8 cellular contexts compared by ENCODE assay signal in the genomic region with DNA sequence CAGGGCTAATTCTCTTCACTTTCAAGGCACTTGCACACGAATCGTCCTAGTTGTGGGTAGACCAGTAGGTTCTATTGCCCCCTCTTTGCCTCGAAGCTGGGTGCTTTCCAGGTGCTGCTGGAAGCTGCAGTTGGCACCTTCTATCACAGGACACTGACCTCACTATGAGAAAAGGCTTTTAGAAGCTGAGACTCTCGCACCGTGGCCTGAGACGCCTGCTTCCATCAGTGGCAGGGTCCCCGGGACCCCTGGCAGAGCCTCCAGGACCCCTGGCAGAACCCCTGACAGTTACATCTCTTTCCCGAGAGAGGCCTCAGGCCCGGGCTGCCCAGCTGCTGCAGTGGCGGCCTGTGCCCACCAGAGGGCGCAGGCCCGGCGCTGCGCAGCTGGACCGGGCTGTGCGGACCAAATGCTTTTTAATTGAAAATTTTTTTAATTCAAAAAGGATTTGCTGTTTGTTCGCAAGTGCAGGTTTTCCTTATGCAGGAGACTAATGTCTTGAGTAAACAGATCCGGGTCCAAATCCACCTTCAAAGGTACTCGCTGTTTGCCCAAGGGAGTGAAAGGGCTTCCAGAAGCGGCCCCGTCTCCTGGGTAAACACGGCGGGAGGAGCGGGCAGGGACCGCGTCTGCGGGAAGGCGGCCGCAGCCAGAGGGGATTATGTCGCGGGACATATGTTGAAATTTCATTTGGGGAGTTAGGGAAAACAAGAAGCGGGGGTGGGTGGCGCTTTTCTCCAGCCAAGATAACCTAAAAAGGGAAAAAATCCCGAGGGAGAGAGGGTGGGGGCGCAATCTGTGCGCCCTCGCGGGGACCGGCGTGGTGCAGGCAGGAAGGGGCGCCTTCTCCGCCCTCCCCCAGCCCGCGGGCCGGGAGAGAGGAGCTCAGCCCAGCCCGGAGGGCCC.
DNase-seq lines count a peak whose midpoint lies in the region; TF ChIP-seq lines count a peak whose summit lies in the region.

No MANE protein-coding gene starts in this region.

- H3K9me3 Mint-ChIP-seq in activated naive CD4-positive, alpha-beta T cell treated with anti-CD3 and anti-CD28 coated beads for 36 hours: no peaks in the 10 kb centered on the region
- H3K9me3 Mint-ChIP-seq in glutamatergic neuron (ENCODE audit: unreplicated experiment): no peaks in the 10 kb centered on the region

- peaks cover 38 to 60% (median 46%) of the 10 kb centered on the region in 10 experiments for H3K4me1 ChIP-seq in BLaER1 treated with 17β-estradiol and CSF1 and Interleukin-3, amounts not matched to agents 10 nM and 100 nM
- peaks cover 5% of the 10 kb centered on the region for H3K4me1 ChIP-seq in ovary (ENCODE audit: insufficient read depth)

- H3K27me3 Mint-ChIP-seq in activated naive CD4-positive, alpha-beta T cell treated with anti-CD3 and anti-CD28 coated beads for 36 hours (ENCODE audit: low read depth): peaks cover 11% of the 10 kb centered on the region
- peaks cover 4% of the 10 kb centered on the region for H3K27me3 Mint-ChIP-seq in glutamatergic neuron (ENCODE audit: unreplicated experiment)

- peak; percentile 100 for TF ChIP-seq CTCF in glutamatergic neuron (IDR thresholded peaks at IDR 0.05; ENCODE audit: partially characterized antibody, unreplicated experiment)
- TF ChIP-seq CTCF in ovary (IDR thresholded peaks at IDR 0.05): peak; percentile 89 to 92 (median 90)

- H3K27me3 ChIP-seq in BLaER1 treated with 17β-estradiol and CSF1 and Interleukin-3, amounts not matched to agents 10 nM and 100 nM: peaks cover 0 to 13% (median 11%) of the 10 kb centered on the region in 11 experiments; a peak in 14 of 22 replicates
- H3K27me3 ChIP-seq in ovary: no peaks in the 10 kb centered on the region

- H3K9ac ChIP-seq in BLaER1 treated with 17β-estradiol and CSF1 and Interleukin-3, amounts not matched to agents 10 nM and 100 nM: peak overlapping the region; percentile 36 to 75 (median 69)

- intact Hi-C loops in activated naive CD4-positive, alpha-beta T cell treated with anti-CD3 and anti-CD28 coated beads for 36 hours (cut with micrococcal nuclease): no loop called here
- intact Hi-C loops in ovary (cut with DNase I): loop anchor here in 2 of 4 donors (10.0 kb wide), 1 partner anchor 1094 kb away; no protein-coding TSS in a partner anchor

- peak; percentile 8 for DNase-seq in HCEC 1CT
- DNase-seq in OCI-M2 (lab: John Stamatoyannopoulos, UW; ENCODE audit: unreplicated experiment): peak; percentile 10
- peak; percentile 38 for DNase-seq in activated naive CD4-positive, alpha-beta T cell treated with anti-CD3 and anti-CD28 coated beads for 36 hours
- DNase-seq in glutamatergic neuron: peak; percentile 67
- DNase-seq in ovary: peak in 4 of 5 donors; percentile 31 to 64 (median 52)
- no peak for DNase-seq in SIG-M5 (lab: John Stamatoyannopoulos, UW)
- DNase-seq in NCI-H2029 treated with DMSO at 0.1 percent for 48 hours (lab: John Stamatoyannopoulos, UW): no peak

- H3K27ac ChIP-seq in BLaER1 treated with 17β-estradiol and CSF1 and Interleukin-3, amounts not matched to agents 10 nM and 100 nM: peak overlapping the region in 8 of 11 experiments; percentile 8 to 57 (median 33); a peak in 9 of 22 replicates
- peak overlapping the region in 1 of 2 donors; percentile 26 for H3K27ac ChIP-seq in ovary

- no peaks in the 10 kb centered on the region for H3K36me3 ChIP-seq in BLaER1 treated with 17β-estradiol and CSF1 and Interleukin-3, amounts not matched to agents 10 nM and 100 nM
- no peaks in the 10 kb centered on the region for H3K36me3 ChIP-seq in ovary

- H3K4me3 ChIP-seq in BLaER1 treated with 17β-estradiol and CSF1 and Interleukin-3, amounts not matched to agents 10 nM and 100 nM: peak overlapping the region; percentile 51 to 72 (median 60)
- H3K4me3 ChIP-seq in ovary: peak overlapping the region; percentile 30

- TF ChIP-seq POLR2A in ovary (IDR thresholded peaks at IDR 0.05): no peak

- H3K4me1 Mint-ChIP-seq in activated naive CD4-positive, alpha-beta T cell treated with anti-CD3 and anti-CD28 coated beads for 36 hours (ENCODE audit: low read depth): peaks cover 10% of the 10 kb centered on the region
- peaks cover 10% of the 10 kb centered on the region for H3K4me1 Mint-ChIP-seq in glutamatergic neuron (ENCODE audit: low read depth, unreplicated experiment)

- H3K27ac Mint-ChIP-seq in activated naive CD4-positive, alpha-beta T cell treated with anti-CD3 and anti-CD28 coated beads for 36 hours: no peak overlapping the region
- peak overlapping the region; percentile 33 for H3K27ac Mint-ChIP-seq in glutamatergic neuron (ENCODE audit: unreplicated experiment)

- CTCF ChIA-PET in activated naive CD4-positive, alpha-beta T cell treated with anti-CD3 and anti-CD28 coated beads for 36 hours (lab: Charles Lee): interaction anchor here (0.6 to 7.8 kb wide), 27 partner anchors 8 to 688 kb away, joined by 3 to 120 read pairs (median 3); no protein-coding TSS in a partner anchor

- 2% methylated on average over 46 of the region's 46 CpGs for WGBS in ovary, 3 donors

- H4K20me1 ChIP-seq in BLaER1 treated with 17β-estradiol and CSF1 and Interleukin-3, amounts not matched to agents 10 nM and 100 nM: peaks cover 0 to 42% (median 16%) of the 10 kb centered on the region in 11 experiments; a peak in 16 of 22 replicates

- no peaks in the 10 kb centered on the region for H3K36me3 Mint-ChIP-seq in activated naive CD4-positive, alpha-beta T cell treated with anti-CD3 and anti-CD28 coated beads for 36 hours (ENCODE audit: low read depth)
- H3K36me3 Mint-ChIP-seq in glutamatergic neuron (ENCODE audit: unreplicated experiment): no peaks in the 10 kb centered on the region

- no peak for TF ChIP-seq EP300 in ovary (IDR thresholded peaks at IDR 0.05)

- H3K4me2 ChIP-seq in BLaER1 treated with 17β-estradiol and CSF1 and Interleukin-3, amounts not matched to agents 10 nM and 100 nM: peak overlapping the region; percentile 85 to 99 (median 96)

- H3K4me3 Mint-ChIP-seq in activated naive CD4-positive, alpha-beta T cell treated with anti-CD3 and anti-CD28 coated beads for 36 hours: peak overlapping the region; percentile 32
- peak overlapping the region; percentile 74 for H3K4me3 Mint-ChIP-seq in glutamatergic neuron (ENCODE audit: unreplicated experiment)

- H3K9me3 ChIP-seq in BLaER1 treated with 17β-estradiol and CSF1 and Interleukin-3, amounts not matched to agents 10 nM and 100 nM (replicated peaks in 1 of 11): no peaks in the 10 kb centered on the region
- no peaks in the 10 kb centered on the region for H3K9me3 ChIP-seq in ovary

Comparison
In these comparisons a context has a peak if more than half of its experiments do, and no peak if none do; other contexts are left out.
1. DNase-seq: peak in HCEC 1CT (single experiment), OCI-M2 (single experiment), activated naive CD4-positive, alpha-beta T cell treated with anti-CD3 and anti-CD28 coated beads for 36 hours (single experiment), glutamatergic neuron (single experiment) and ovary (4 of 5); none in SIG-M5 (single experiment) and NCI-H2029 treated with DMSO at 0.1 percent for 48 hours (single experiment).